In genomic region chr4:88659061-88659889, GRCh38 we compare ENCODE assay signal across 8 cellular contexts. TPM values are rescaled to one million over a fixed set of nuclear protein-coding genes. Genes with fewer than 3 reads are reported as not detected.
DNase-seq lines count a peak whose midpoint lies in the region; ATAC-seq and TF ChIP-seq lines count a peak whose summit lies in the region.

No MANE protein-coding gene starts in this region.

- no peaks in the 10 kb centered on the region for H3K27me3 ChIP-seq in HL-60 (ENCODE audit: insufficient read depth, poor library complexity, severe bottlenecking)
- H3K27me3 ChIP-seq in left lung: no peaks in the 10 kb centered on the region

- no peaks in the 10 kb centered on the region for H3K9me3 ChIP-seq in left lung

- ATAC-seq in GM21526 (IDR thresholded peaks at IDR 0.05; ENCODE audit: low FRiP score, unreplicated experiment): peak; percentile 81
- peak; percentile 98 for ATAC-seq in left lung

- H3K27ac ChIP-seq in HL-60 (replicated peaks) (no peak overlapping the region), coronary artery (peak overlapping the region in 1 of 2 donors; percentile 10), left lung (peak overlapping the region in 1 of 2 donors; percentile 45)

- intact Hi-C loops in left lung (cut with DNase I): no loop called here

- H3K4me1 ChIP-seq in left lung: no peaks in the 10 kb centered on the region

- H3K4me3 ChIP-seq in HL-60 (replicated peaks; ENCODE audit: insufficient read depth, low read length) (no peak overlapping the region), coronary artery (no peak overlapping the region), left lung (no peak overlapping the region)

- peak in 5 of 6 experiments; percentile 7 to 45 (median 25) for DNase-seq in stimulated activated naive CD4-positive, alpha-beta T cell (lab: John Stamatoyannopoulos, UW)
- DNase-seq in stimulated activated naive CD4-positive, alpha-beta T cell treated with Interleukin-2 at 50 U/mL for 16 hours (lab: John Stamatoyannopoulos, UW): no peak
- DNase-seq in HL-60 (ENCODE audit: low read depth in 1 of 2, low spot score in 1 of 2) (peak in 1 of 2 experiments; percentile 12), T-helper 1 cell (peak in 3 of 5 donors; percentile 8 to 18 (median 16)), coronary artery (ENCODE audit: low spot score) (no peak), left lung (no peak), superior temporal gyrus (ENCODE audit: extremely low spot score) (peak; percentile 73)

- TF ChIP-seq CTCF in HL-60 (IDR thresholded peaks at IDR 0.05; ENCODE audit: insufficient read depth, low read length) (peak; percentile 37), coronary artery (IDR thresholded peaks at IDR 0.05) (peak; percentile 41), left lung (IDR thresholded peaks at IDR 0.05) (peak; percentile 56 to 84)

- peaks cover 0 to 49% of the 10 kb centered on the region in 2 donors for H3K36me3 ChIP-seq in left lung

RNA-seq across cellular contexts. Expression of gene NAP1L5, which starts 38.4 kb away (rescaled TPM):
- 1 to 10 TPM; 3.2 to 4.7 TPM for total RNA-seq in left lung

Comparison
In these comparisons a context has a peak if more than half of its experiments do, and no peak if none do; other contexts are left out.
1. DNase-seq: peak in stimulated activated naive CD4-positive, alpha-beta T cell (5 of 6), T-helper 1 cell (3 of 5) and superior temporal gyrus (single experiment); none in stimulated activated naive CD4-positive, alpha-beta T cell treated with Interleukin-2 at 50 U/mL for 16 hours (single experiment), coronary artery (single experiment) and left lung (0 of 2).
2. Peak in every context shown above with its lines, with median percentiles within 50 percentile points of each other: CTCF ChIP-seq.